ENCODE assay signal across 8 cellular contexts in the genomic region with DNA sequence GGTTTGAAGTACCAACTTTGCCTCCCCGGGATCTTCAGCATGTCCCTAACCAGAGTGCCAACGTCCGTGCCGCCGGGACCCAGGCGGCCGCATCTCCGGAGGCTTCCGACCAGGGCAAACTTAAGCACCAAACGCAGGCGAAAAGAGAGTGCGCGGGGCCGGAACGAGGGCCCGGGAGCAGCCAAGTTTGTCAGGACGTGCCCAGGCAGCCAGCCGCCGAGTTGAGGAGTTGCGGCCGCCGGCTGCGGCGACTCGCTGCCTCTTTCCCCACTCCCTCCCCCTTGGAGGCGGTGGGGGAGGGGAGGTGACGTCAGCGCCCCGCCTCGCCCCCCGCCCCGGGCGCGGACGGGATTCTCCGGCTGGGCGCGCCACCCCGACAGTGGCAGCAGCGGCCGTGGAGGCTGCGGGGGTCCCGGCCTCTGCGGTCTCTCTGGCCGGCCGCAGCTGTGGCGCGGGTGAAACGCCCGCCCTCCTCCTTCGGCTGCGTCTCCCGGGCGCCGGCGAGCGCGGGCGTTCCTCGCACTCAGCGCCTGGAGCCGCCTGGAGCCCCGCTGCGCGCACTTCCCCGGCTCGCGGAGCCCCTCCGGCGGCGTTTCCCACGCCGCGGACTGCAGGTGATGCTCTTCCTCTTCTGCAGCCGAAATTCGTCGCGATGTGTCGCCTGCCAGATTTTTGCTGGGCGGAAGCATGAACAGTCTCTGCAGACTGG. TPM values are rescaled to one million over a fixed set of nuclear protein-coding genes. Genes with fewer than 3 reads are reported as not detected.
A peak's percentile ranks its signal among the peaks of the same experiment; 100 is the strongest.
DNase-seq lines count a peak whose midpoint lies in the region; ATAC-seq, FAIRE-seq and TF ChIP-seq lines count a peak whose summit lies in the region.

No MANE protein-coding gene starts in this region.

- H2AFZ ChIP-seq in hepatocyte = peak overlapping the region; percentile 69

- H3K9me3 ChIP-seq in hepatocyte (ENCODE audit: low read depth) = no peaks in the 10 kb centered on the region

- H3K79me2 ChIP-seq in hepatocyte = peaks cover 41% of the 10 kb centered on the region

- no peaks in the 10 kb centered on the region for H3K36me3 ChIP-seq in hepatocyte (replicated peaks; ENCODE audit: insufficient read depth, low read depth)

- peaks cover 8% of the 10 kb centered on the region for H3K4me1 ChIP-seq in hepatocyte (ENCODE audit: insufficient read depth)

- H3K4me2 ChIP-seq in hepatocyte = peak overlapping the region; percentile 84

- in situ Hi-C loops in G401 (cut with HindIII; ENCODE audit: low sequenced_read_pairs) = no loop called here

- peaks cover 12% of the 10 kb centered on the region for H4K20me1 ChIP-seq in hepatocyte (ENCODE audit: insufficient read depth, poor library complexity, severe bottlenecking)

- H3K27me3 ChIP-seq in hepatocyte = no peaks in the 10 kb centered on the region

- ATAC-seq in GM21367 (IDR thresholded peaks at IDR 0.05; ENCODE audit: unreplicated experiment) = no peak

- WGBS in hepatocyte (ENCODE audit: low lambda C conversion rate, missing lambda C conversion rate) = under 1% methylated on average over 73 of the region's 80 CpGs

- DNase-seq in G401 (ENCODE audit: low spot score) (peak; percentile 63), NCI-H1092 treated with DMSO at 0.1 percent for 48 hours (lab: John Stamatoyannopoulos, UW) (peak; percentile 24), hepatocyte (ENCODE audit: low spot score) (peak; percentile 93), renal cortical epithelial cell (ENCODE audit: low read depth) (peak; percentile 40), urothelium cell line (ENCODE audit: low spot score) (no peak), Ammon's horn (ENCODE audit: low spot score) (no peak)

- H3K4me3 ChIP-seq in hepatocyte = peak overlapping the region; percentile 90

- H3K27ac ChIP-seq in angular gyrus (ENCODE audit: low read depth, low read length) (peak overlapping the region; percentile 35), hepatocyte (peak overlapping the region; percentile 98)

- peak; percentile 39 for TF ChIP-seq CTCF in hepatocyte (IDR thresholded peaks at IDR 0.05; ENCODE audit: poor library complexity)

- no peak for FAIRE-seq in urothelium cell line (lab: Jason Lieb, UNC)

- H3K9me2 ChIP-seq in hepatocyte (replicated peaks; ENCODE audit: insufficient read depth) = no peaks in the 10 kb centered on the region

RNA-seq across cellular contexts. Expression of gene FAT1, which starts 2.9 kb away (rescaled TPM):
- total RNA-seq in G401 (2014; rRNA removed; shearing (Covaris generic)) = 13.6 and 49.5 TPM in 2 replicates
- total RNA-seq in hepatocyte = 156 and 168 TPM in 2 replicates
- polyA plus RNA-seq in hepatocyte = 33.9 and 35.3 TPM in 2 replicates
- total RNA-seq in renal cortical epithelial cell = 251 and 594 TPM in 2 replicates

Comparison
In these comparisons a context has a peak if more than half of its experiments do, and no peak if none do; other contexts are left out.
1. DNase-seq: peak in G401 (single experiment), NCI-H1092 treated with DMSO at 0.1 percent for 48 hours (single experiment), hepatocyte (single experiment) and renal cortical epithelial cell (single experiment); none in urothelium cell line (single experiment) and Ammon's horn (single experiment).